In the genomic region with DNA sequence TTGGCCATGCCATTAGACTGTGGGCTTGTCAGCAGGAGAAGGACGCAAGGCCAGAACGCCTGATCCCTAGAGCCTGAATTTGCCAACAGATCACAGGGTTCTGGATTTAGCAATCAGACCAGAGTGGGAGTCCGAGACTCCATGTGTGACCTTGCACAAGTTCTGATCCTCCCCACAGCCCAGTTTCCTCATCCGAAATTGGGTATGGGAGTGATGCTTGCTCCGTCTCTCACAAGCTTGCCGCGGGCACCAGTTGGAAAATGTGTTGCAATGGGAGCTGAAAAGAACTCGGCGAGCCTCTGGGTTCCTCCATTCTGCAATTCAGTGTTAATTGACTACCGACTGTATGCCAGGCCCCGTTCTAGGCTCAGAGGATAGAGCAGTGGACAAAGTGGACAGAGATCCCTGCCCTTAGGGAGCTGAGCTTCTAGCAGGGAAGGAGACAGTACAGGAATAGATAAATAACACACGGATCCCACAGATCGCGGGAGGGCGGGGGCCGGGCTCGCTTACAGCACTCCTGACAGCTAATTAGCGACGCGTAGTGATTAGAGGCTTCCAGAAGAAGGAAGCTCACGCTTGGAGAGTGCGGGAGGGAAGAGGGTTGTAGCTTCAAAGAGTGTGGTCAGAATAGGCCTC, we compare ENCODE assay signal across 1 cellular context.
TF ChIP-seq lines count a peak whose summit lies in the region.

No MANE protein-coding gene starts in this region.

TF ChIP-seq in H1, 55 proteins besides CTCF, POLR2A, EP300 and RAD21:
- TF ChIP-seq TAF7 (optimal IDR thresholded peaks at IDR 0.05; ENCODE audit: borderline replicate concordance, low read depth, low read length) (no peak), SUZ12 (IDR thresholded peaks at IDR 0.05; ENCODE audit: low read length) (no peak), TEAD4 (IDR thresholded peaks at IDR 0.05; ENCODE audit: low read depth, low read length) (no peak), RBBP5 (IDR thresholded peaks at IDR 0.05; ENCODE audit: borderline replicate concordance, low read depth, low read length) (no peak), SIRT6 (IDR thresholded peaks at IDR 0.05; ENCODE audit: low read length) (no peak), CEBPB (IDR thresholded peaks at IDR 0.05; ENCODE audit: low read depth, low read length) (no peak), BACH1 (IDR thresholded peaks at IDR 0.05; ENCODE audit: low read length) (no peak), MAFK (IDR thresholded peaks at IDR 0.05; ENCODE audit: low read depth, low read length) (no peak), GTF2F1 (IDR thresholded peaks at IDR 0.05; ENCODE audit: borderline replicate concordance, low read depth, low read length) (no peak)
- TF ChIP-seq, protein P1, sequence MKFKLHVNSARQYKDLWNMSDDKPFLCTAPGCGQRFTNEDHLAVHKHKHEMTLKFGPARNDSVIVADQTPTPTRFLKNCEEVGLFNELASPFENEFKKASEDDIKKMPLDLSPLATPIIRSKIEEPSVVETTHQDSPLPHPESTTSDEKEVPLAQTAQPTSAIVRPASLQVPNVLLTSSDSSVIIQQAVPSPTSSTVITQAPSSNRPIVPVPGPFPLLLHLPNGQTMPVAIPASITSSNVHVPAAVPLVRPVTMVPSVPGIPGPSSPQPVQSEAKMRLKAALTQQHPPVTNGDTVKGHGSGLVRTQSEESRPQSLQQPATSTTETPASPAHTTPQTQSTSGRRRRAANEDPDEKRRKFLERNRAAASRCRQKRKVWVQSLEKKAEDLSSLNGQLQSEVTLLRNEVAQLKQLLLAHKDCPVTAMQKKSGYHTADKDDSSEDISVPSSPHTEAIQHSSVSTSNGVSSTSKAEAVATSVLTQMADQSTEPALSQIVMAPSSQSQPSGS (IDR thresholded peaks at IDR 0.05; ENCODE audit: low read length): no peak
